In the genomic region with DNA sequence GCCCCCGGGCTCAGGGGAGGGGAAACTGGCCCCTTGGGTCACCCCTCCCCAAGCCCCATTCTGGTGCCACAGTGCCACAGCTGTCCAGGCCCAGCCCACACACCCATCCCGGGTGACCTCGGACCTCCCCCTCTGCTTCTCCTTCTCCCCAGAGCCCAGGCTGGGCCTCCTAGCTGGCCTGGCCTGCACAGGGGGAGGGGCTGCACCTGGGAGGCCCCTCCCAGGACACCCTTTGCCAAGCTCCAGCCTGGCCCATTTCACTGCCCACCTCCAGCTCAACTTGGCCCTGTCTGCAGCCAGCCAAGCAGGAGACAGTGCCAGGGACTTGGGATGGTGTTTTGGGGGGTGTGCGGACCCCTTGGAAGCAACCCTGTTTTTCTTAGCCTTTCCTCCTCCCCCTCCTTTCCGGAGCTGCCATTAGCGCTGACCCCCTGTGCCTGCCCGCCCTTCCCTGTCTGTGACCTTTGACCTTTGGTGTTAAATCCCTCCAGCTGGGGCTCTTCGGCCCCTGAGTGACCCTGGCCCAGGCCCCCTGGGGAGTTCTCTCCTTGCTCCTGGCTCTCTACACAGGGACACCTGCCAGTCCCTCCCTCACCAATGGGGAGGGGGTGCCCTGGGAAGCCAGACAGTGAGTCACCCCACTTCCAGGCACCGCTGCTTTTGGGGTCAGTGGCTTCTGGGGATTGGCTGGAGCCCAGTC, we compare ENCODE assay signal across 8 cellular contexts. TPM values are rescaled to one million over a fixed set of nuclear protein-coding genes. Genes with fewer than 3 reads are reported as not detected.
DNase-seq lines count a peak whose midpoint lies in the region; ATAC-seq and TF ChIP-seq lines count a peak whose summit lies in the region.

No MANE protein-coding gene starts in this region.

- 58 to 86% methylated on average over 4 to 7 of the region's 9 CpGs for WGBS in mesodermal cell (ENCODE audit: insufficient coverage in 2 of 2), 2 experiments

- peak overlapping the region; percentile 36 for H3K4me3 Mint-ChIP-seq in activated naive CD4-positive, alpha-beta T cell treated with anti-CD3 and anti-CD28 coated beads, Interleukin-2, amount 50 U/mL, for 24 hours
- H3K4me3 Mint-ChIP-seq in chondrocyte (ENCODE audit: unreplicated experiment): peak overlapping the region; percentile 86
- peak overlapping the region in 1 of 2 donors; percentile 75 for H3K4me3 Mint-ChIP-seq in CD14-positive monocyte

- H3K27me3 Mint-ChIP-seq in activated naive CD4-positive, alpha-beta T cell treated with anti-CD3 and anti-CD28 coated beads, Interleukin-2, amount 50 U/mL, for 24 hours: peaks cover 15% of the 10 kb centered on the region
- H3K27me3 Mint-ChIP-seq in chondrocyte (ENCODE audit: low read depth) (no peaks in the 10 kb centered on the region), CD14-positive monocyte (ENCODE audit: low read depth in 3 of 3) (peaks cover 34 to 70% (median 38%) of the 10 kb centered on the region in 3 donors)

- H3K9me3 ChIP-seq in mesodermal cell (ENCODE audit: control insufficient read depth, low read length): no peaks in the 10 kb centered on the region
- no peaks in the 10 kb centered on the region for H3K9me3 ChIP-seq in vagina

- ATAC-seq in GM19397 (IDR thresholded peaks at IDR 0.05; ENCODE audit: unreplicated experiment): no peak
- no peak for ATAC-seq in GM21367 (IDR thresholded peaks at IDR 0.05; ENCODE audit: unreplicated experiment)

- peaks cover 40% of the 10 kb centered on the region for H3K4me1 ChIP-seq in mesodermal cell (ENCODE audit: control insufficient read depth, insufficient read depth, low read length, poor library complexity, severe bottlenecking)
- peaks cover 79% of the 10 kb centered on the region for H3K4me1 ChIP-seq in vagina

- no peak overlapping the region for H3K27ac Mint-ChIP-seq in activated naive CD4-positive, alpha-beta T cell treated with anti-CD3 and anti-CD28 coated beads, Interleukin-2, amount 50 U/mL, for 24 hours
- H3K27ac Mint-ChIP-seq in chondrocyte (ENCODE audit: unreplicated experiment): peak overlapping the region; percentile 87
- H3K27ac Mint-ChIP-seq in CD14-positive monocyte: no peak overlapping the region

- H3K4me1 Mint-ChIP-seq in activated naive CD4-positive, alpha-beta T cell treated with anti-CD3 and anti-CD28 coated beads, Interleukin-2, amount 50 U/mL, for 24 hours: peaks cover 11% of the 10 kb centered on the region
- H3K4me1 Mint-ChIP-seq in chondrocyte (ENCODE audit: low read depth) (peaks cover 51% of the 10 kb centered on the region), CD14-positive monocyte (peaks cover 9% of the 10 kb centered on the region)

- no peaks in the 10 kb centered on the region for H3K27me3 ChIP-seq in vagina

- DNase-seq in activated naive CD4-positive, alpha-beta T cell (lab: John Stamatoyannopoulos, UW): no peak
- DNase-seq in chondrocyte (ENCODE audit: low spot score) (peak; percentile 92), vagina (ENCODE audit: extremely low spot score in 2 of 2) (no peak), CD14-positive monocyte (ENCODE audit: low spot score) (no peak)

- H3K27ac ChIP-seq in mesodermal cell (ENCODE audit: low read depth, low read length, severe bottlenecking) (no peak overlapping the region), vagina (peak overlapping the region; percentile 85)

- no peaks in the 10 kb centered on the region for H3K36me3 ChIP-seq in mesodermal cell (ENCODE audit: control insufficient read depth, insufficient read depth, low read length)
- H3K36me3 ChIP-seq in vagina: no peaks in the 10 kb centered on the region

- no peaks in the 10 kb centered on the region for H3K36me3 Mint-ChIP-seq in activated naive CD4-positive, alpha-beta T cell treated with anti-CD3 and anti-CD28 coated beads, Interleukin-2, amount 50 U/mL, for 24 hours
- H3K36me3 Mint-ChIP-seq in chondrocyte (ENCODE audit: low read depth) (no peaks in the 10 kb centered on the region), CD14-positive monocyte (peaks cover 6 to 10% of the 10 kb centered on the region in 2 donors)

- no peak for TF ChIP-seq POLR2A in vagina (IDR thresholded peaks at IDR 0.05)

- H3K9me3 Mint-ChIP-seq in activated naive CD4-positive, alpha-beta T cell treated with anti-CD3 and anti-CD28 coated beads, Interleukin-2, amount 50 U/mL, for 24 hours: no peaks in the 10 kb centered on the region
- H3K9me3 Mint-ChIP-seq in chondrocyte (ENCODE audit: low read depth) (no peaks in the 10 kb centered on the region), CD14-positive monocyte (peaks cover 0 to 8% (median 3%) of the 10 kb centered on the region in 7 donors)

- intact Hi-C loops in vagina (cut with DNase I): loop anchor here (5.0 kb wide), 1 partner anchor 45 kb away; a partner anchor contains a TSS
- intact Hi-C loops in CD14-positive monocyte (cut with micrococcal nuclease): no loop called here

- H3K4me3 ChIP-seq in mesodermal cell (ENCODE audit: extremely low read depth, insufficient read depth, low read length, poor library complexity, severe bottlenecking): peak overlapping the region; percentile 67
- peak overlapping the region; percentile 60 to 65 for H3K4me3 ChIP-seq in vagina

- TF ChIP-seq CTCF in chondrocyte (IDR thresholded peaks at IDR 0.05): no peak
- no peak for TF ChIP-seq CTCF in vagina (IDR thresholded peaks at IDR 0.05)
- TF ChIP-seq CTCF in CD14-positive monocyte (IDR thresholded peaks at IDR 0.05): no peak

RNA-seq across cellular contexts. Expression of a gene that starts 1.8 kb away (rescaled TPM):
- total RNA-seq in chondrocyte: 58.7 to 62.8 TPM (median 61.2 TPM) in 3 replicates
- 10.1 TPM for polyA plus RNA-seq in mesodermal cell (2013, experiment 1 of 2)
- polyA plus RNA-seq in mesodermal cell (2013, experiment 2 of 2): 8.9 TPM
- 6.9 TPM for total RNA-seq in vagina
- not detected for polyA plus RNA-seq in CD14-positive monocyte

RNA-seq across cellular contexts. Expression of a gene that starts 33.5 kb away (rescaled TPM):
- 21.6 to 24.4 TPM (median 22.4 TPM) in 3 replicates for total RNA-seq in chondrocyte
- polyA plus RNA-seq in mesodermal cell (2013, experiment 1 of 2): 60.5 TPM
- polyA plus RNA-seq in mesodermal cell (2013, experiment 2 of 2): 42.8 TPM
- 76.1 TPM for total RNA-seq in vagina
- polyA plus RNA-seq in CD14-positive monocyte: 10 to 100 TPM; 34.3 to 37.6 TPM

RNA-seq across cellular contexts. Expression of a gene that starts 44.8 kb away (rescaled TPM):
- 2.5 to 4.0 TPM (median 2.5 TPM) in 3 replicates for total RNA-seq in chondrocyte
- polyA plus RNA-seq in mesodermal cell (2013, experiment 1 of 2): 10.8 TPM
- 8.5 TPM for polyA plus RNA-seq in mesodermal cell (2013, experiment 2 of 2)
- 6.9 TPM for total RNA-seq in vagina
- under 1 TPM; 0.16 to 0.71 TPM for polyA plus RNA-seq in CD14-positive monocyte

RNA-seq across cellular contexts. Expression of a gene that starts 54.0 kb away (rescaled TPM):
- total RNA-seq in chondrocyte (79.7 to 82.0 TPM (median 81.8 TPM) in 3 replicates), vagina (37.6 TPM)
- 29.4 TPM for polyA plus RNA-seq in mesodermal cell (2013, experiment 1 of 2)
- 26.3 TPM for polyA plus RNA-seq in mesodermal cell (2013, experiment 2 of 2)
- not detected for polyA plus RNA-seq in CD14-positive monocyte
